Comparison of ENCODE assay signal across 1 cellular context in genomic region chr13:51928231-51928630, GRCh38.
TF ChIP-seq lines count a peak whose summit lies in the region.

No MANE protein-coding gene starts in this region.

TF ChIP-seq in HEK293, 187 proteins besides CTCF, POLR2A, EP300 and RAD21 (continued from another document):
- TF ChIP-seq ZIC2 (tag by site-specific recombination; IDR thresholded peaks at IDR 0.05) = 0 out of 2 replicates have a peak, but pooled peaks have one; percentile 44
- 0 out of 2 replicates have a peak, but pooled peaks have one; percentile 32 for TF ChIP-seq ZNF214 (tag by site-specific recombination; IDR thresholded peaks at IDR 0.05; ENCODE audit: borderline replicate concordance)
- TF ChIP-seq ZNF843 (tag by site-specific recombination; IDR thresholded peaks at IDR 0.05) = no peak
- TF ChIP-seq KLF7 (tag by site-specific recombination; IDR thresholded peaks at IDR 0.05; ENCODE audit: borderline replicate concordance) = no peak
- no peak for TF ChIP-seq ZNF211 (tag by site-specific recombination; IDR thresholded peaks at IDR 0.05; ENCODE audit: low read depth)
- no peak for TF ChIP-seq ZNF350 (tag by site-specific recombination; IDR thresholded peaks at IDR 0.05)
- no peak for TF ChIP-seq PRDM10 (tag by site-specific recombination; IDR thresholded peaks at IDR 0.05)
- TF ChIP-seq ZNF280D (tag by site-specific recombination; IDR thresholded peaks at IDR 0.05) = no peak
- TF ChIP-seq BCL6B (tag by site-specific recombination; IDR thresholded peaks at IDR 0.05) = peak; percentile 92
- no peak for TF ChIP-seq EGR2 (tag by site-specific recombination; IDR thresholded peaks at IDR 0.05; ENCODE audit: low read depth)
- TF ChIP-seq ZNF501 (tag by site-specific recombination; IDR thresholded peaks at IDR 0.05) = no peak
- no peak for TF ChIP-seq ZNF513 (tag by site-specific recombination; IDR thresholded peaks at IDR 0.05)
- no peak for TF ChIP-seq ZNF202 (tag by site-specific recombination; IDR thresholded peaks at IDR 0.05; ENCODE audit: borderline replicate concordance)
